10 cellular contexts compared by ENCODE assay signal in the genomic region with DNA sequence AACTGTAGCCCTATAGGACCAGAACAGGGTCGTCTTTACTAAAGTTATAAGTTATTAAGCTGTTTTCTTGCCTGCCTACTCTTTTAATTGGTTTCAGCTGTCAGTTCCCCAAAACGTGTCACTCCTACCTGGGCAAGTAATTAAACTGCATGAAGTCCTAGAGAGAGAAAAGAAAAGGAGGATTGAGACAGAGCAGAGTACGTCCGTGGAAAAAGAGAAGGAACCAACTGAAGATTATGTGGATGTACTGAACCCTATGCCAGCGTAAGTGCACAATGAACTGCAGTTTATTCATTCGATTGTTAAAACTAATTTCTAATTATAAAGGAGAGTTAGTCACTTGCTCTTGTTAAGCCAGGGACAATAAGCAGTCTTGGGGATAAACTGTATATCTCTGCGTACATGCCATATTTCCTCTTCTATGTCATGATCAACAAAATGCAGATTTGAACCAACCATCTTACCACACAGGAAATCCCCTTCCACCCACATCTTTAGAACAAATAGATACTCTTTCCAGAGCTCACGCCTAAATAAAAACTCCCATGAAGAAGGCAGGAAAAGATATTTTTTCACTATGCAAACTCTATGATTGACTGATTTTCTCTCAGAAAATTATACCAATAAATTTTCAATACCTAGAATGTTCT. TPM values are rescaled to one million over a fixed set of nuclear protein-coding genes. Genes with fewer than 3 reads are reported as not detected.
DNase-seq lines count a peak whose midpoint lies in the region; ATAC-seq, FAIRE-seq and TF ChIP-seq lines count a peak whose summit lies in the region.
"Had no signal": no experiment of that assay in that cellular context is flagged by ENCODE, and none has a peak within 500 bp of the region (broad histone marks: within the 10 kb centered on the region; RNA-seq: fewer than 3 reads in every experiment).

No MANE protein-coding gene starts in this region.

- no peak for TF ChIP-seq EP300 in K562 (IDR thresholded peaks at IDR 0.05; ENCODE audit: low read length)

- peak overlapping the region; percentile 42 for H2AFZ ChIP-seq in K562 (ENCODE audit: low read depth, low read length)

- in situ Hi-C loops in K562 (cut with MboI), result no loop called here
- in situ Hi-C loops in brain microvascular endothelial cell (cut with HindIII; ENCODE audit: low pct_ligation_motif_present, low sequenced_read_pairs), result no loop called here
- in situ Hi-C loops in gastrocnemius medialis (cut with MboI; ENCODE audit: low sequenced_read_pairs in 4 of 4), result no loop called here

- 57% methylated on average over 6 of the region's 8 CpGs for WGBS in K562 (ENCODE audit: insufficient coverage, low coverage, missing lambda C conversion rate)

- DNase-seq in GM10266 (ENCODE audit: extremely low spot score), result peak; percentile 17
- no peak for DNase-seq in K562 (ENCODE audit: extremely low read depth in 1 of 4, low spot score in 3 of 4)
- DNase-seq in NCI-H226, result no peak
- DNase-seq in NCI-H82 treated with DMSO at 0.1 percent for 48 hours (lab: John Stamatoyannopoulos, UW; ENCODE audit: unreplicated experiment), result no peak
- no peak for DNase-seq in brain microvascular endothelial cell
- no peak for DNase-seq in gastrocnemius medialis
- DNase-seq: NCI-H2029 treated with DMSO at 0.1 percent for 48 hours had no signal

- H3K9me3 ChIP-seq in K562 (replicated peaks; ENCODE audit: control insufficient read depth, insufficient read depth, low read depth, low read length) (no peaks in the 10 kb centered on the region; the same call in 1 of the 2 replicates), gastrocnemius medialis (no peaks in the 10 kb centered on the region)

- intact Hi-C loops in K562 (cut with micrococcal nuclease) (no loop called here), gastrocnemius medialis (cut with DNase I; ENCODE audit: low total_unique reads) (no loop called here)

- H3K4me2 ChIP-seq in K562 (ENCODE audit: insufficient read depth, low read length), result no peak overlapping the region

- TF ChIP-seq RAD21 in K562 (CRISPR knock-in tag; conservative IDR thresholded peaks at IDR 0.05 in 1 of 2, IDR thresholded peaks at IDR 0.05 in 1 of 2), result no peak

- no peak for TF ChIP-seq CTCF in GM10266 (IDR thresholded peaks at IDR 0.05; ENCODE audit: control insufficient read depth, insufficient read depth, low read depth, missing control alignments)
- no peak for TF ChIP-seq CTCF in K562 (IDR thresholded peaks at IDR 0.05 in 2 of 3, conservative IDR thresholded peaks at IDR 0.05 in 1 of 3; ENCODE audit: insufficient read depth in 2 of 3, low read depth in 1 of 3, low read length in 3 of 3)
- no peak for TF ChIP-seq CTCF in brain microvascular endothelial cell (IDR thresholded peaks at IDR 0.05; ENCODE audit: low read depth, low read length, missing control alignments)
- no peak for TF ChIP-seq CTCF in gastrocnemius medialis (IDR thresholded peaks at IDR 0.05 in 4 of 5, conservative IDR thresholded peaks at IDR 0.05 in 1 of 5)

- CTCF ChIA-PET in K562 (lab: Yijun Ruan, JAX; ENCODE audit: low intra/inter-chr PET ratio), result no interaction called here

- POLR2A ChIA-PET in K562 (lab: Yijun Ruan, JAX), result interaction anchor here (1.0 kb wide), 1 partner anchor 10 kb away, joined by 6 read pairs; no protein-coding TSS in a partner anchor

- H3K9me1 ChIP-seq in K562 (ENCODE audit: control insufficient read depth, insufficient read depth, low read length), result no peaks in the 10 kb centered on the region

- H3K4me3 ChIP-seq in K562, result no peak overlapping the region
- no peak overlapping the region for H3K4me3 ChIP-seq in brain microvascular endothelial cell (ENCODE audit: low read depth, low read length)
- no peak overlapping the region for H3K4me3 ChIP-seq in gastrocnemius medialis

- no peaks in the 10 kb centered on the region for H3K79me2 ChIP-seq in K562 (ENCODE audit: control insufficient read depth, insufficient read depth, low read length)

- no TSS peak for BruUV-seq in K562 (replicated peaks; lab: Mats Ljungman, UMichigan)

- H4K20me1 ChIP-seq in K562 (replicated peaks; ENCODE audit: control insufficient read depth, insufficient read depth, low read length), result no peaks in the 10 kb centered on the region

- H3K27me3 ChIP-seq in K562 (ENCODE audit: control insufficient read depth in 2 of 2, insufficient read depth in 2 of 2, low read length in 2 of 2) (no peaks in the 10 kb centered on the region), brain microvascular endothelial cell (replicated peaks) (no peaks in the 10 kb centered on the region), gastrocnemius medialis (no peaks in the 10 kb centered on the region)

- no peak overlapping the region for H3K9ac ChIP-seq in K562 (ENCODE audit: insufficient read depth in 1 of 2, low read depth in 2 of 2, low read length in 2 of 2)

- FAIRE-seq in K562 (lab: Jason Lieb, UNC), result no peak

- no peak overlapping the region for H3K27ac ChIP-seq in K562 (ENCODE audit: extremely low read depth, low read depth, low read length)
- H3K27ac ChIP-seq in brain microvascular endothelial cell, result no peak overlapping the region
- no peak overlapping the region for H3K27ac ChIP-seq in gastrocnemius medialis

- ATAC-seq in GM19468 (IDR thresholded peaks at IDR 0.05; ENCODE audit: extremely low read depth, unreplicated experiment), result peak; percentile 57
- peak; percentile 62 for ATAC-seq in HG03432 (IDR thresholded peaks at IDR 0.05; ENCODE audit: unreplicated experiment)
- no peak for ATAC-seq in K562
- no peak for ATAC-seq in gastrocnemius medialis

- TF ChIP-seq POLR2A in K562 (conservative IDR thresholded peaks at IDR 0.05) (no peak), gastrocnemius medialis (IDR thresholded peaks at IDR 0.05) (no peak)

- H3K36me3 ChIP-seq in K562 (ENCODE audit: control insufficient read depth, insufficient read depth, low read length), result no peaks in the 10 kb centered on the region; the same call in 2 of the 3 replicates
- H3K36me3 ChIP-seq in brain microvascular endothelial cell (replicated peaks), result no peaks in the 10 kb centered on the region
- H3K36me3 ChIP-seq in gastrocnemius medialis, result no peaks in the 10 kb centered on the region

- peaks cover 3 to 16% of the 10 kb centered on the region in 2 experiments; a peak in 2 of 5 replicates for H3K4me1 ChIP-seq in K562 (replicated peaks in 1 of 2; ENCODE audit: control insufficient read depth in 2 of 2, insufficient read depth in 2 of 2, low read length in 2 of 2)
- no peaks in the 10 kb centered on the region for H3K4me1 ChIP-seq in gastrocnemius medialis

TF ChIP-seq in K562, 482 proteins besides CTCF, POLR2A, EP300 and RAD21 (continues in another document):
- TF ChIP-seq ZNF232 (CRISPR knock-in tag; IDR thresholded peaks at IDR 0.05) (no peak), CBX1 (IDR thresholded peaks at IDR 0.05; ENCODE audit: low read depth) (no peak)

RNA-seq across cellular contexts. Expression of a gene that starts 22.8 kb away (rescaled TPM):
- not detected in 2 replicates for total RNA-seq in K562 (2011; cell fraction: chromatin; rRNA removed; ENCODE audit: low replicate concordance)
- total RNA-seq in K562 (2011; cell fraction: nucleolus; rRNA removed), result not detected in 2 replicates
- not detected in 2 replicates for total RNA-seq in K562 (2011; cell fraction: nucleoplasm; rRNA removed)
- 0.50 and 1.2 TPM in 2 replicates for total RNA-seq in K562 (2014; rRNA removed)
- 1.6 and 1.8 TPM in 2 replicates for total RNA-seq in K562 (2014; rRNA removed; fragmentation: Illumina TruSeq; extraction: Trizol)
- total RNA-seq in K562 (2015; rRNA removed; fragmentation: Illumina TruSeq; extraction: Trizol), result 5.2 and 5.6 TPM in 2 replicates
- total RNA-seq in K562 (2021), result 1.2 and 1.3 TPM in 2 replicates
- 0.50 and 0.53 TPM in 2 replicates for polyA plus RNA-seq in K562 (2011; rRNA removed)
- polyA plus RNA-seq in K562 (2011; cell fraction: cytosol; rRNA removed), result 0.07 and 0.16 TPM in 2 replicates
- polyA plus RNA-seq in K562 (2011; cell fraction: nucleus; rRNA removed), result 0.21 TPM in 1 of 2 replicates, not detected in the other
- polyA plus RNA-seq in K562 (2012), result 2.8 and 4.9 TPM in 2 replicates
- 1.4 and 1.6 TPM in 2 replicates for polyA plus RNA-seq in K562 (2014; fragmentation: Illumina TruSeq; extraction: Trizol)
- polyA plus RNA-seq in K562 (2014; fragmentation: Nextera tagmentation; extraction: Ambion mirVana), result 1 to 10 TPM; 1.9 to 2.0 TPM
- polyA plus RNA-seq in K562 (2014; rRNA removed), result 1.3 and 1.8 TPM in 2 replicates
- 0.25 and 0.72 TPM in 2 replicates for polyA minus RNA-seq in K562 (2011; rRNA and poly(A)+ RNA removed)
- not detected in 2 replicates for polyA minus RNA-seq in K562 (2011; cell fraction: cytosol; rRNA and poly(A)+ RNA removed)
- polyA minus RNA-seq in K562 (2011; cell fraction: nucleus; rRNA and poly(A)+ RNA removed), result not detected in 2 replicates
- total RNA-seq in gastrocnemius medialis, result not detected
- polyA plus RNA-seq: neural cell had no signal

RNA-seq across cellular contexts. Expression of a gene that starts 36.0 kb away (rescaled TPM):
- 47.0 and 259 TPM in 2 replicates for total RNA-seq in K562 (2011; cell fraction: chromatin; rRNA removed; ENCODE audit: low replicate concordance)
- total RNA-seq in K562 (2011; cell fraction: nucleolus; rRNA removed), result 24.8 and 32.0 TPM in 2 replicates
- total RNA-seq in K562 (2011; cell fraction: nucleoplasm; rRNA removed), result 83.2 and 129 TPM in 2 replicates
- 21.5 and 31.4 TPM in 2 replicates for total RNA-seq in K562 (2014; rRNA removed)
- total RNA-seq in K562 (2014; rRNA removed; fragmentation: Illumina TruSeq; extraction: Trizol), result 47.7 and 61.7 TPM in 2 replicates
- 42.2 and 48.5 TPM in 2 replicates for total RNA-seq in K562 (2015; rRNA removed; fragmentation: Illumina TruSeq; extraction: Trizol)
- total RNA-seq in K562 (2021), result 27.9 and 30.5 TPM in 2 replicates
- polyA plus RNA-seq in K562 (2011; rRNA removed), result 32.5 and 38.6 TPM in 2 replicates
- 3.2 and 7.4 TPM in 2 replicates for polyA plus RNA-seq in K562 (2011; cell fraction: cytosol; rRNA removed)
- polyA plus RNA-seq in K562 (2011; cell fraction: nucleus; rRNA removed), result 32.1 and 44.8 TPM in 2 replicates
- polyA plus RNA-seq in K562 (2012), result 12.1 and 15.3 TPM in 2 replicates
- polyA plus RNA-seq in K562 (2014; fragmentation: Illumina TruSeq; extraction: Trizol), result 28.0 and 30.8 TPM in 2 replicates
- 10 to 100 TPM; 18.1 TPM for polyA plus RNA-seq in K562 (2014; fragmentation: Nextera tagmentation; extraction: Ambion mirVana)
- polyA plus RNA-seq in K562 (2014; rRNA removed), result 19.3 and 28.7 TPM in 2 replicates
- polyA minus RNA-seq in K562 (2011; rRNA and poly(A)+ RNA removed), result 61.4 and 85.3 TPM in 2 replicates
- polyA minus RNA-seq in K562 (2011; cell fraction: cytosol; rRNA and poly(A)+ RNA removed), result 15.2 and 18.5 TPM in 2 replicates
- polyA minus RNA-seq in K562 (2011; cell fraction: nucleus; rRNA and poly(A)+ RNA removed), result 87.5 and 162 TPM in 2 replicates
- 10 to 100 TPM in 1 of 4 donors, 1 to 10 TPM in 3; 2.4 to 10.4 (median 5.2) TPM for total RNA-seq in gastrocnemius medialis

Comparison
In these comparisons a context has a peak if more than half of its experiments do, and no peak if none do; other contexts are left out.
1. ATAC-seq: peak in GM19468 (single experiment) and HG03432 (single experiment); none in K562 (single experiment) and gastrocnemius medialis (0 of 2).